10 cellular contexts compared by ENCODE assay signal in the genomic region with DNA sequence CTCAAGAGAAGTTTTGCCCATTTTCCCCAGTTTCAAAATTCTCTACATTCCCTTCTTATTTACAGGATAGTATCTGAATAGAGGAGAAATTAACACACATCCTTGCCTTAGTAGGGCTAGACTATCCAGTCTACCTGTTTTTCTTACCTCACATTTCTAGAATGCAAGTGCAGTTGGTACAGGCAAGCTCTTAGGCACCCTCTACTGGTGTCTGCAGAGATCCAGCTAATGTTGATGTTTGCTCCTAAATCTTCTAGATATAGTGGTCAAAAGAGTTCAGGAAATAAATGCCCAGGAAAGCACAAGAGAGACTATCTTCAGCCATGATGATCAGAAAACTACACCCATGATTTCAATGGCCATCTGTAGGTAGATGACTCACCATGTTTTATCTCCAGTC.
DNase-seq lines count a peak whose midpoint lies in the region; ATAC-seq and TF ChIP-seq lines count a peak whose summit lies in the region.
"Had no signal": no experiment of that assay in that cellular context is flagged by ENCODE, and none has a peak within 500 bp of the region (broad histone marks: within the 10 kb centered on the region; RNA-seq: fewer than 3 reads in every experiment).

No MANE protein-coding gene starts in this region.

- no peak for DNase-seq in GM06990 (ENCODE audit: extremely low read depth, insufficient read length)
- no peak for DNase-seq in LNCaP clone FGC (ENCODE audit: low read depth)
- DNase-seq in neural progenitor cell (ENCODE audit: low spot score), result peak; percentile 23
- DNase-seq in NCI-H1436 treated with DMSO at 0.1 percent for 48 hours (lab: John Stamatoyannopoulos, UW), result no peak
- DNase-seq in activated naive CD8-positive, alpha-beta T cell treated with anti-CD3 and anti-CD28 coated beads, Interleukin-2, amount 50 U/mL, for 24 hours, result no peak

- H3K36me3 ChIP-seq in GM06990 (ENCODE audit: control insufficient read depth, insufficient read depth, low read length) (no peaks in the 10 kb centered on the region), neural progenitor cell (no peaks in the 10 kb centered on the region)
- H3K36me3 ChIP-seq: HAP-1 had no signal

- H3K27ac Mint-ChIP-seq in brain (no peak overlapping the region), neural progenitor cell (no peak overlapping the region)
- H3K27ac Mint-ChIP-seq in activated naive CD8-positive, alpha-beta T cell treated with anti-CD3 and anti-CD28 coated beads, Interleukin-2, amount 50 U/mL, for 24 hours, result no peak overlapping the region
- H3K27ac Mint-ChIP-seq: stimulated activated effector memory CD8-positive, alpha-beta T cell treated with anti-CD3 and anti-CD28 coated beads, Interleukin-12 subunit alpha, Interleukin-12 subunit beta, amount 100 ng/mL, for 72 hours had no signal

- H3K4me3 ChIP-seq in GM06990 (replicated peaks; ENCODE audit: low read depth, low read length), result no peak overlapping the region
- no peak overlapping the region for H3K4me3 ChIP-seq in LNCaP clone FGC (ENCODE audit: low read depth, low read length)
- no peak overlapping the region for H3K4me3 ChIP-seq in neural progenitor cell
- H3K4me3 ChIP-seq: HAP-1 had no signal

- H3F3A ChIP-seq in neural progenitor cell (ENCODE audit: low read depth), result no peaks in the 10 kb centered on the region

- H3K27me3 Mint-ChIP-seq in brain, result no peaks in the 10 kb centered on the region
- H3K27me3 Mint-ChIP-seq in neural progenitor cell (ENCODE audit: insufficient read depth, low read depth), result no peaks in the 10 kb centered on the region
- peaks cover 5% of the 10 kb centered on the region for H3K27me3 Mint-ChIP-seq in activated naive CD8-positive, alpha-beta T cell treated with anti-CD3 and anti-CD28 coated beads, Interleukin-2, amount 50 U/mL, for 24 hours

- H3K79me2 ChIP-seq in neural progenitor cell (ENCODE audit: low read depth), result no peaks in the 10 kb centered on the region

- H3K27me3 ChIP-seq in GM06990 (replicated peaks; ENCODE audit: control insufficient read depth, insufficient read depth, low read length), result no peaks in the 10 kb centered on the region
- H3K27me3 ChIP-seq in neural progenitor cell, result no peaks in the 10 kb centered on the region

- H3K9me3 ChIP-seq in neural progenitor cell (ENCODE audit: low read depth), result no peaks in the 10 kb centered on the region
- H3K9me3 ChIP-seq: HAP-1 had no signal

- ATAC-seq in HG03025 (IDR thresholded peaks at IDR 0.05; ENCODE audit: low FRiP score, unreplicated experiment) (no peak), GM21576 (IDR thresholded peaks at IDR 0.05; ENCODE audit: unreplicated experiment) (no peak)
- ATAC-seq in activated naive CD8-positive, alpha-beta T cell treated with anti-CD3 and anti-CD28 coated beads, Interleukin-2, amount 50 U/mL, for 24 hours, result no peak
- ATAC-seq: stimulated activated effector memory CD8-positive, alpha-beta T cell treated with anti-CD3 and anti-CD28 coated beads, Interleukin-12 subunit alpha, Interleukin-12 subunit beta, amount 100 ng/mL, for 72 hours had no signal

- H3K36me3 Mint-ChIP-seq in brain, result no peaks in the 10 kb centered on the region
- no peaks in the 10 kb centered on the region for H3K36me3 Mint-ChIP-seq in neural progenitor cell
- H3K36me3 Mint-ChIP-seq in activated naive CD8-positive, alpha-beta T cell treated with anti-CD3 and anti-CD28 coated beads, Interleukin-2, amount 50 U/mL, for 24 hours (ENCODE audit: low read depth), result no peaks in the 10 kb centered on the region
- H3K36me3 Mint-ChIP-seq: stimulated activated effector memory CD8-positive, alpha-beta T cell treated with anti-CD3 and anti-CD28 coated beads, Interleukin-12 subunit alpha, Interleukin-12 subunit beta, amount 100 ng/mL, for 72 hours had no signal

- no peaks in the 10 kb centered on the region for H3K4me1 ChIP-seq in neural progenitor cell
- H3K4me1 ChIP-seq: HAP-1 had no signal

- no peak overlapping the region for H3K27ac ChIP-seq in neural progenitor cell

- H3K4me1 Mint-ChIP-seq in brain, result no peaks in the 10 kb centered on the region
- H3K4me1 Mint-ChIP-seq in neural progenitor cell, result no peaks in the 10 kb centered on the region
- H3K4me1 Mint-ChIP-seq in activated naive CD8-positive, alpha-beta T cell treated with anti-CD3 and anti-CD28 coated beads, Interleukin-2, amount 50 U/mL, for 24 hours, result no peaks in the 10 kb centered on the region
- H3K4me1 Mint-ChIP-seq: stimulated activated effector memory CD8-positive, alpha-beta T cell treated with anti-CD3 and anti-CD28 coated beads, Interleukin-12 subunit alpha, Interleukin-12 subunit beta, amount 100 ng/mL, for 72 hours had no signal

- H3K9me3 Mint-ChIP-seq in brain (peaks cover 2 to 12% (median 5%) of the 10 kb centered on the region in 5 experiments), neural progenitor cell (no peaks in the 10 kb centered on the region)
- H3K9me3 Mint-ChIP-seq in activated naive CD8-positive, alpha-beta T cell treated with anti-CD3 and anti-CD28 coated beads, Interleukin-2, amount 50 U/mL, for 24 hours, result no peaks in the 10 kb centered on the region

- no peak overlapping the region for H3K4me3 Mint-ChIP-seq in brain
- H3K4me3 Mint-ChIP-seq in neural progenitor cell, result no peak overlapping the region
- no peak overlapping the region for H3K4me3 Mint-ChIP-seq in activated naive CD8-positive, alpha-beta T cell treated with anti-CD3 and anti-CD28 coated beads, Interleukin-2, amount 50 U/mL, for 24 hours
- H3K4me3 Mint-ChIP-seq: stimulated activated effector memory CD8-positive, alpha-beta T cell treated with anti-CD3 and anti-CD28 coated beads, Interleukin-12 subunit alpha, Interleukin-12 subunit beta, amount 100 ng/mL, for 72 hours had no signal

- H3K9ac ChIP-seq in neural progenitor cell, result no peak overlapping the region

- no peak overlapping the region for H3K4me2 ChIP-seq in neural progenitor cell

- TF ChIP-seq CTCF in GM06990 (IDR thresholded peaks at IDR 0.05; ENCODE audit: insufficient read depth, low read length, poor library complexity, severe bottlenecking) (peak; percentile 46), LNCaP clone FGC (IDR thresholded peaks at IDR 0.05; ENCODE audit: control insufficient read depth, extremely low read depth, insufficient read depth) (peak; percentile 65), brain (conservative IDR thresholded peaks at IDR 0.05) (peak; percentile 19 to 47), neural progenitor cell (IDR thresholded peaks at IDR 0.05) (peak; percentile 50)

- no peaks in the 10 kb centered on the region for H4K20me1 ChIP-seq in neural progenitor cell (ENCODE audit: low read depth)

- no peak overlapping the region for H2AFZ ChIP-seq in neural progenitor cell (replicated peaks)
